Comparison of ENCODE assay signal across 1 cellular context in genomic region chr20:31934491-31934890, GRCh38.
TF ChIP-seq lines count a peak whose summit lies in the region.

No MANE protein-coding gene starts in this region.

TF ChIP-seq in H1, 55 proteins besides CTCF, POLR2A, EP300 and RAD21:
- no peak for TF ChIP-seq GABPA (IDR thresholded peaks at IDR 0.05; ENCODE audit: borderline replicate concordance, insufficient read depth, low read length)
- TF ChIP-seq CTBP2 (IDR thresholded peaks at IDR 0.05; ENCODE audit: borderline replicate concordance, insufficient read depth, insufficient read length, low read length) = no peak
- no peak for TF ChIP-seq RNF2 (IDR thresholded peaks at IDR 0.05; ENCODE audit: borderline replicate concordance, low read depth, low read length, missing control alignments, poor library complexity, severe bottlenecking)
- no peak for TF ChIP-seq YY1 (IDR thresholded peaks at IDR 0.05; ENCODE audit: low read depth, low read length)
- no peak for TF ChIP-seq KDM5A (IDR thresholded peaks at IDR 0.05; ENCODE audit: low read length)
- no peak for TF ChIP-seq SIRT6 (IDR thresholded peaks at IDR 0.05; ENCODE audit: low read length)
- TF ChIP-seq SIX5 (IDR thresholded peaks at IDR 0.05; ENCODE audit: low read depth, low read length) = no peak
- no peak for TF ChIP-seq CHD7 (IDR thresholded peaks at IDR 0.05; ENCODE audit: insufficient replicate concordance, low read length)
- TF ChIP-seq BACH1 (IDR thresholded peaks at IDR 0.05; ENCODE audit: low read length) = no peak
- no peak for TF ChIP-seq SP2 (IDR thresholded peaks at IDR 0.05; ENCODE audit: low read length)
- TF ChIP-seq JUND (IDR thresholded peaks at IDR 0.05; ENCODE audit: low read length) = no peak
- TF ChIP-seq TBP (IDR thresholded peaks at IDR 0.05; ENCODE audit: low read depth, low read length) = no peak
- TF ChIP-seq TCF12 (IDR thresholded peaks at IDR 0.05; ENCODE audit: low read depth, low read length) = no peak
